Comparison of ENCODE assay signal across 17 cellular contexts in genomic region chr9:104915739-104916138, GRCh38. TPM values are rescaled to one million over a fixed set of nuclear protein-coding genes. Genes with fewer than 3 reads are reported as not detected.
A peak's percentile ranks its signal among the peaks of the same experiment; 100 is the strongest.
DNase-seq lines count a peak whose midpoint lies in the region; ATAC-seq and TF ChIP-seq lines count a peak whose summit lies in the region.
"Had no signal": no experiment of that assay in that cellular context is flagged by ENCODE, and none has a peak within 500 bp of the region (broad histone marks: within the 10 kb centered on the region; RNA-seq: fewer than 3 reads in every experiment).

No MANE protein-coding gene starts in this region.

- no peaks in the 10 kb centered on the region for H4K20me1 ChIP-seq in fibroblast of lung (ENCODE audit: control insufficient read depth, extremely low read depth, insufficient read depth, low read length)

- peak overlapping the region; percentile 23; the same call in 1 of the 2 replicates for H3K27ac Mint-ChIP-seq in WTC11

- POLR2A ChIA-PET in WTC11 (lab: Charles Lee) = no interaction called here

- H3K27me3 ChIP-seq in fibroblast of lung (ENCODE audit: control insufficient read depth, insufficient read depth, low read length) (no peaks in the 10 kb centered on the region), right lobe of liver (no peaks in the 10 kb centered on the region)
- H3K27me3 ChIP-seq: BLaER1, Peyer's patch had no signal

- peaks cover 9% of the 10 kb centered on the region for H3K4me1 ChIP-seq in fibroblast of lung (ENCODE audit: control insufficient read depth, extremely low read depth, insufficient read depth, low read length)
- peaks cover 0 to 88% (median 38%) of the 10 kb centered on the region in 4 donors for H3K4me1 ChIP-seq in right lobe of liver

- WGBS in right lobe of liver (ENCODE audit: insufficient coverage, low coverage, low lambda C conversion rate, missing lambda C conversion rate) = 19% methylated on average over 3 of the region's 3 CpGs

- CTCF ChIA-PET in WTC11 (lab: Charles Lee) = interaction anchor here (1.3 kb wide), 1 partner anchor 11 kb away, joined by 5 read pairs; no protein-coding TSS in a partner anchor

- H3K36me3 Mint-ChIP-seq in WTC11 = no peaks in the 10 kb centered on the region

- H3K36me3 ChIP-seq in fibroblast of lung (ENCODE audit: control insufficient read depth, insufficient read depth, low read length) (no peaks in the 10 kb centered on the region), right lobe of liver (no peaks in the 10 kb centered on the region)
- H3K36me3 ChIP-seq: Peyer's patch had no signal

- no peaks in the 10 kb centered on the region for H3K9me3 ChIP-seq in fibroblast of lung (ENCODE audit: control insufficient read depth, insufficient read depth, low read depth, low read length)
- H3K9me3 ChIP-seq in right lobe of liver = no peaks in the 10 kb centered on the region
- H3K9me3 ChIP-seq: BLaER1, Peyer's patch had no signal

- intact Hi-C loops in right lobe of liver (cut with DNase I) = no loop called here

- ATAC-seq in WTC11 (no peak), right lobe of liver (peak; percentile 74 to 95 (median 87))

- no peak for DNase-seq in WTC11 (ENCODE audit: low spot score)
- no peak for DNase-seq in fibroblast of lung (ENCODE audit: low read depth in 2 of 2)
- DNase-seq in right lobe of liver = peak in 2 of 3 donors; percentile 52 to 74
- peak in 7 of 49 donors; percentile 8 to 36 (median 26) for DNase-seq in substantia nigra (lab: John Stamatoyannopoulos, UW)
- no peak for DNase-seq in NCI-H526 treated with DMSO at 0.1 percent for 48 hours (lab: John Stamatoyannopoulos, UW)
- no peak for DNase-seq in activated effector memory CD4-positive, alpha-beta T cell treated with anti-CD3 and anti-CD28 coated beads, Interleukin-2, amount 50 U/mL, for 16 hours
- DNase-seq in SKM-1 treated with dmso at 0.1 percent for 144 hours (lab: John Stamatoyannopoulos, UW; ENCODE audit: unreplicated experiment) = no peak
- DNase-seq: DMS153, H7, Kasumi-1, NCI-H1417 treated with DMSO at 0.1 percent for 48 hours, NCI-H2029, NCI-H2171 treated with DMSO at 0.1 percent for 48 hours, NCI-H82, Peyer's patch, SHP77 treated with DMSO at 0.1 percent for 48 hours had no signal

- no peak overlapping the region for H2AFZ ChIP-seq in fibroblast of lung (ENCODE audit: low read length)

- no peaks in the 10 kb centered on the region for H3K27me3 Mint-ChIP-seq in WTC11 (ENCODE audit: low read depth)

- TF ChIP-seq CTCF in WTC11 (IDR thresholded peaks at IDR 0.05) (no peak), fibroblast of lung (conservative IDR thresholded peaks at IDR 0.05 in 1 of 2, IDR thresholded peaks at IDR 0.05 in 1 of 2; ENCODE audit: low read depth in 1 of 2, low read length in 2 of 2) (no peak), right lobe of liver (IDR thresholded peaks at IDR 0.05) (no peak)

- H3K4me2 ChIP-seq in fibroblast of lung (ENCODE audit: extremely low read depth, insufficient read depth, low read length) = peak overlapping the region; percentile 37

- H3K4me3 ChIP-seq in fibroblast of lung (replicated peaks in 1 of 4; ENCODE audit: control extremely low read depth in 1 of 4, insufficient read depth in 1 of 4, low read depth in 3 of 4, low read length in 4 of 4) (no peak overlapping the region), right lobe of liver (no peak overlapping the region)
- H3K4me3 ChIP-seq: BLaER1, Peyer's patch had no signal

- H3K9ac ChIP-seq in fibroblast of lung (ENCODE audit: insufficient read depth, low read length) = no peak overlapping the region
- H3K9ac ChIP-seq: BLaER1 had no signal

- H3K9me3 Mint-ChIP-seq in WTC11 = no peaks in the 10 kb centered on the region

- peaks cover 28% of the 10 kb centered on the region for H3K79me2 ChIP-seq in fibroblast of lung (ENCODE audit: control insufficient read depth, insufficient read depth, low read length)

- H3K4me1 Mint-ChIP-seq in WTC11 = peaks cover 16% of the 10 kb centered on the region

- TF ChIP-seq POLR2A in right lobe of liver (IDR thresholded peaks at IDR 0.05) = no peak

- no peak overlapping the region for H3K4me3 Mint-ChIP-seq in WTC11

- H3K27ac ChIP-seq in fibroblast of lung (ENCODE audit: insufficient read depth, low read length) (no peak overlapping the region), right lobe of liver (peak overlapping the region in 2 of 3 donors; percentile 37 to 55), substantia nigra (ENCODE audit: low read depth, low read length, poor library complexity, severe bottlenecking) (peak overlapping the region; percentile 32)
- H3K27ac ChIP-seq: Peyer's patch had no signal

TF ChIP-seq in WTC11, 78 proteins besides CTCF, POLR2A, EP300 and RAD21 (continues in another document):
- TF ChIP-seq TEAD4 (CRISPR knock-in tag; IDR thresholded peaks at IDR 0.05) (no peak), ZNF416 (CRISPR knock-in tag; IDR thresholded peaks at IDR 0.05) (no peak), AFF4 (CRISPR knock-in tag; IDR thresholded peaks at IDR 0.05; ENCODE audit: borderline replicate concordance) (no peak), SOX15 (CRISPR knock-in tag; IDR thresholded peaks at IDR 0.05) (no peak), NFYB (CRISPR knock-in tag; conservative IDR thresholded peaks at IDR 0.05; ENCODE audit: low read depth) (no peak), FOXJ3 (CRISPR knock-in tag; IDR thresholded peaks at IDR 0.05; ENCODE audit: borderline replicate concordance) (no peak), ERG (CRISPR knock-in tag; IDR thresholded peaks at IDR 0.05) (no peak), MXD4 (CRISPR knock-in tag; IDR thresholded peaks at IDR 0.05; ENCODE audit: borderline replicate concordance) (no peak)
- TF ChIP-seq, protein P1, sequence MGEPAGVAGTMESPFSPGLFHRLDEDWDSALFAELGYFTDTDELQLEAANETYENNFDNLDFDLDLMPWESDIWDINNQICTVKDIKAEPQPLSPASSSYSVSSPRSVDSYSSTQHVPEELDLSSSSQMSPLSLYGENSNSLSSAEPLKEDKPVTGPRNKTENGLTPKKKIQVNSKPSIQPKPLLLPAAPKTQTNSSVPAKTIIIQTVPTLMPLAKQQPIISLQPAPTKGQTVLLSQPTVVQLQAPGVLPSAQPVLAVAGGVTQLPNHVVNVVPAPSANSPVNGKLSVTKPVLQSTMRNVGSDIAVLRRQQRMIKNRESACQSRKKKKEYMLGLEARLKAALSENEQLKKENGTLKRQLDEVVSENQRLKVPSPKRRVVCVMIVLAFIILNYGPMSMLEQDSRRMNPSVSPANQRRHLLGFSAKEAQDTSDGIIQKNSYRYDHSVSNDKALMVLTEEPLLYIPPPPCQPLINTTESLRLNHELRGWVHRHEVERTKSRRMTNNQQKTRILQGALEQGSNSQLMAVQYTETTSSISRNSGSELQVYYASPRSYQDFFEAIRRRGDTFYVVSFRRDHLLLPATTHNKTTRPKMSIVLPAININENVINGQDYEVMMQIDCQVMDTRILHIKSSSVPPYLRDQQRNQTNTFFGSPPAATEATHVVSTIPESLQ (CRISPR knock-in tag; IDR thresholded peaks at IDR 0.05) = no peak

RNA-seq across cellular contexts. Expression of gene ABCA1, which starts 12.2 kb away (rescaled TPM):
- total RNA-seq in WTC11 (2021) (4.6 to 7.8 TPM (median 5.8 TPM) in 3 replicates), fibroblast of lung (60.4 and 75.2 TPM in 2 replicates), right lobe of liver (100 to 1,000 TPM in 1 of 6 experiments, 10 to 100 TPM in 5; 45.8 to 107 (median 61.4) TPM)
- polyA plus RNA-seq in fibroblast of lung = 11.5 and 22.4 TPM in 2 replicates
- 7.2 and 12.3 TPM in 2 replicates for polyA plus RNA-seq in fibroblast of lung (2012)
- polyA minus RNA-seq in fibroblast of lung (ENCODE audit: low replicate concordance) = 143 and 175 TPM in 2 replicates

Comparison
In these comparisons a context has a peak if more than half of its experiments do, and no peak if none do; other contexts are left out.
1. DNase-seq: peak in right lobe of liver (2 of 3); none in WTC11 (single experiment), fibroblast of lung (0 of 2), NCI-H526 treated with DMSO at 0.1 percent for 48 hours (single experiment), activated effector memory CD4-positive, alpha-beta T cell treated with anti-CD3 and anti-CD28 coated beads, Interleukin-2, amount 50 U/mL, for 16 hours (single experiment) and SKM-1 treated with dmso at 0.1 percent for 144 hours (single experiment).